In the genomic region with DNA sequence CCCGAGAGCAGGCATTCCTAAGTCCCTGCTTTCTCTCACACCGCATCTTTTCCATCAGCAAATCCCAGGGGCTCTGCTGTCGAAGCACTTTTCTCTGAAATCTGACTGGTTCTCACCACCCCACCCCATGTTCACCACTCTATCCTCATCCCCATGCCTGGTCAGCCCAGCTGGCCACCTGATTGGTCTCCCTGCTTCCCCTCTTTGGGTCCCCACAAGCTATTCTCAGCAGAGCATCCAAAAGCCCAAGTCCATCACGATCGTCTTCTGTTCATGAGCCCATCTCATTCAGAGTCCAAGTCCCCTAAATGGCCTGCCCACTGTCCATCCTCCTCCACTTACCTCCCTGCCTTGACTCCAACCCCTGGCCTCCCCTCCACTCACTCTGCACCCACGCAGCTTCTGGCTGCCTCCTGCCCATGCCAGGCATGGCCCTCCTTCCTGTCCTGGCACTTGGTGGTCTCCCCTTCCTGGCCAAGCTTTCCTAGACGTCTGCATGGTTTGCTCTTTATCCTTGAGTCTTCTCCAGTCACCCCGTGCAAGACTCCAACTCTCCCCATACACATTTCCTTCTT, we compare ENCODE assay signal across 1 cellular context.
TF ChIP-seq lines count a peak whose summit lies in the region.

No MANE protein-coding gene starts in this region.

TF ChIP-seq in HepG2, 621 proteins besides CTCF, POLR2A, EP300 and RAD21 (continued from another document):
- TF ChIP-seq POLR2AphosphoS5 (IDR thresholded peaks at IDR 0.05; ENCODE audit: low read depth, low read length) (no peak), MTERF4 (CRISPR knock-in tag; IDR thresholded peaks at IDR 0.05) (no peak), GABPA (IDR thresholded peaks at IDR 0.05; ENCODE audit: low read depth, low read length) (no peak), GABPA (CRISPR knock-in tag; IDR thresholded peaks at IDR 0.05; ENCODE audit: low read depth) (no peak), HIVEP1 (CRISPR knock-in tag; IDR thresholded peaks at IDR 0.05) (no peak), KLF13 (CRISPR knock-in tag; IDR thresholded peaks at IDR 0.05) (no peak), NFE2L1 (CRISPR knock-in tag; IDR thresholded peaks at IDR 0.05; ENCODE audit: borderline replicate concordance) (no peak), DDIT3 (CRISPR knock-in tag; IDR thresholded peaks at IDR 0.05) (no peak), EEA1 (CRISPR knock-in tag; IDR thresholded peaks at IDR 0.05; ENCODE audit: borderline replicate concordance) (no peak), ADNP (CRISPR knock-in tag; IDR thresholded peaks at IDR 0.05) (no peak), SMARCE1 (IDR thresholded peaks at IDR 0.05; ENCODE audit: borderline replicate concordance) (no peak), ZNF879 (CRISPR knock-in tag; IDR thresholded peaks at IDR 0.05) (no peak)
- TF ChIP-seq, protein P1, sequence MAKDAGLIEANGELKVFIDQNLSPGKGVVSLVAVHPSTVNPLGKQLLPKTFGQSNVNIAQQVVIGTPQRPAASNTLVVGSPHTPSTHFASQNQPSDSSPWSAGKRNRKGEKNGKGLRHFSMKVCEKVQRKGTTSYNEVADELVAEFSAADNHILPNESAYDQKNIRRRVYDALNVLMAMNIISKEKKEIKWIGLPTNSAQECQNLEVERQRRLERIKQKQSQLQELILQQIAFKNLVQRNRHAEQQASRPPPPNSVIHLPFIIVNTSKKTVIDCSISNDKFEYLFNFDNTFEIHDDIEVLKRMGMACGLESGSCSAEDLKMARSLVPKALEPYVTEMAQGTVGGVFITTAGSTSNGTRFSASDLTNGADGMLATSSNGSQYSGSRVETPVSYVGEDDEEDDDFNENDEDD (CRISPR knock-in tag; IDR thresholded peaks at IDR 0.05; ENCODE audit: borderline replicate concordance): no peak
TF ChIP-seq in HepG2: peak in this region for 0.
